13 cellular contexts compared by ENCODE assay signal in genomic region chr10:17005621-17006566, GRCh38.
A peak's percentile ranks its signal among the peaks of the same experiment; 100 is the strongest.
DNase-seq lines count a peak whose midpoint lies in the region; ATAC-seq and TF ChIP-seq lines count a peak whose summit lies in the region.
"Had no signal": no experiment of that assay in that cellular context is flagged by ENCODE, and none has a peak within 500 bp of the region (broad histone marks: within the 10 kb centered on the region; RNA-seq: fewer than 3 reads in every experiment).

No MANE protein-coding gene starts in this region.

- peaks cover 0 to 3% (median 0%) of the 10 kb centered on the region in 3 donors for H3K9me3 ChIP-seq in esophagus squamous epithelium
- no peaks in the 10 kb centered on the region for H3K9me3 ChIP-seq in gastrocnemius medialis

- TF ChIP-seq CTCF in VCaP (conservative IDR thresholded peaks at IDR 0.05) (no peak), esophagus squamous epithelium (IDR thresholded peaks at IDR 0.05) (no peak), gastrocnemius medialis (IDR thresholded peaks at IDR 0.05 in 4 of 5, conservative IDR thresholded peaks at IDR 0.05 in 1 of 5) (no peak)

- peak overlapping the region; percentile 45 for H3K27ac ChIP-seq in VCaP
- peak overlapping the region in 3 of 4 donors; percentile 32 to 58 (median 56) for H3K27ac ChIP-seq in esophagus squamous epithelium
- H3K27ac ChIP-seq in gastrocnemius medialis, result peak overlapping the region in 3 of 4 donors; percentile 24 to 56 (median 33)

- no peaks in the 10 kb centered on the region for H3K36me3 ChIP-seq in esophagus squamous epithelium
- no peaks in the 10 kb centered on the region for H3K36me3 ChIP-seq in gastrocnemius medialis

- H3K27me3 ChIP-seq in esophagus squamous epithelium, result no peaks in the 10 kb centered on the region
- no peaks in the 10 kb centered on the region for H3K27me3 ChIP-seq in gastrocnemius medialis

- H3K4me3 ChIP-seq in esophagus squamous epithelium (no peak overlapping the region), gastrocnemius medialis (no peak overlapping the region)

- ATAC-seq in gastrocnemius medialis, result no peak
- ATAC-seq: activated CD4-positive, CD25-positive, alpha-beta regulatory T cell treated with anti-CD3 and anti-CD28 coated beads, Interleukin-2, amount 50 U/mL, for 24 hours; HepG2 had no signal

- 55 to 74% methylated on average over 8 of the region's 8 CpGs for WGBS in esophagus squamous epithelium, 2 donors

- in situ Hi-C loops in gastrocnemius medialis (cut with MboI; ENCODE audit: low sequenced_read_pairs in 4 of 4), result no loop called here

- TF ChIP-seq POLR2A in esophagus squamous epithelium (IDR thresholded peaks at IDR 0.05) (no peak), gastrocnemius medialis (IDR thresholded peaks at IDR 0.05) (no peak)

- H3K4me1 ChIP-seq in esophagus squamous epithelium (peaks cover 2 to 71% (median 24%) of the 10 kb centered on the region in 3 donors), gastrocnemius medialis (peaks cover 6 to 8% of the 10 kb centered on the region in 2 donors)

- DNase-seq in EL, result peak; percentile 39
- no peak for DNase-seq in esophagus squamous epithelium (lab: John Stamatoyannopoulos, UW)
- DNase-seq in gastrocnemius medialis, result no peak
- no peak for DNase-seq in GM19240 (ENCODE audit: insufficient read length, low spot score)
- no peak for DNase-seq in NCI-H524 (lab: John Stamatoyannopoulos, UW)
- DNase-seq in T1000 (lab: John Stamatoyannopoulos, UW), result no peak
- DNase-seq in NCI-H2107 treated with DMSO at 0.1 percent for 48 hours (lab: John Stamatoyannopoulos, UW; ENCODE audit: unreplicated experiment), result no peak
- DNase-seq: amniotic stem cell, NCI-H1417 treated with DMSO at 0.1 percent for 48 hours, occipital lobe had no signal

- intact Hi-C loops in esophagus squamous epithelium (cut with DNase I), result no loop called here
- intact Hi-C loops in gastrocnemius medialis (cut with DNase I; ENCODE audit: low total_unique reads), result no loop called here
